In genomic region chr5:149729150-149729549, GRCh38 we compare ENCODE assay signal across 1 cellular context.
TF ChIP-seq lines count a peak whose summit lies in the region.

No MANE protein-coding gene starts in this region.

TF ChIP-seq in GM23338, 12 proteins besides CTCF, POLR2A, EP300 and RAD21 (continued from another document):
- TF ChIP-seq ZNF462 (CRISPR knock-in tag; IDR thresholded peaks at IDR 0.05) = no peak
- TF ChIP-seq NANOG (IDR thresholded peaks at IDR 0.05; ENCODE audit: borderline replicate concordance) = no peak
- no peak for TF ChIP-seq ETS1 (IDR thresholded peaks at IDR 0.05)
